Comparison of ENCODE assay signal across 14 cellular contexts in the genomic region with DNA sequence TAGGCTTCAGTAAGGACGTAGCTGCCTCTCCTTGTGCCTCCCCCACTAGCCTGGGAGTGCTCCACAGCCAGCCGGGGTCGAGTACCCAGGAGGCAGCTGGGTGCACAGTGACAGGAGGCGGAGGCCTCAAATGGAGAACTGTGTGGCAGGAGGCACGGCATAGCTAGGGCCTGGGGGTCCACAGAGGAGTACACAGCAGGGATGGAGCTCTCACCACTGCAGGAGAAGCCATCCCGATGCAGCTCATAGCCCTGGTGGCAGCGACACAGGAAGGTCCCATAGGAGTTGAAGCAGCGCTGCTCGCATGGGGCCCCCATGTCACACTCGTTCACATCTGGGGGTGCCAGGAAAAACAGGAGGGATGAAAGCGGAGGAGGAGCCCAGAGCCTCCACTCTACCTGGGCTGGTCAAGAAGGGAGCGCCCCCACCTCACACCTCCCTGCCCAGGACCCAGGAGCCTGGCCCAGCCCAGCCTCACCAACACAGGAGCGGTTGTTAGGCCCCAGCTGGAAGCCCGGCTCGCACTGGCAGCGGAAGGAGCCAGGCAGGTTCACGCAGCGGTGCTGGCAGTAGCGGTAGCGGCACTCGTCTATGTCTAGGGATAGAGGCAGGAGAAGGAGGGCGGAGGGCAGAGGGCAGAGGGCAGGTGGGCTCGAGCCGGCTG. TPM values are rescaled to one million over a fixed set of nuclear protein-coding genes. Genes with fewer than 3 reads are reported as not detected.
DNase-seq lines count a peak whose midpoint lies in the region; ATAC-seq and TF ChIP-seq lines count a peak whose summit lies in the region.
"Had no signal": no experiment of that assay in that cellular context is flagged by ENCODE, and none has a peak within 500 bp of the region (broad histone marks: within the 10 kb centered on the region; RNA-seq: fewer than 3 reads in every experiment).

No MANE protein-coding gene starts in this region.

- no peak overlapping the region for H3K27ac ChIP-seq in right atrium auricular region
- H3K27ac ChIP-seq: PC-9 had no signal

- no peak for ATAC-seq in Right ventricle myocardium superior (ENCODE audit: poor library complexity)
- ATAC-seq in HG02798 (IDR thresholded peaks at IDR 0.05; ENCODE audit: poor library complexity, unreplicated experiment), result no peak

- no peaks in the 10 kb centered on the region for H3K9me3 Mint-ChIP-seq in mesothelial cell of epicardium
- no peaks in the 10 kb centered on the region for H3K9me3 Mint-ChIP-seq in type B pancreatic cell
- H3K9me3 Mint-ChIP-seq: dendritic cell treated with granulocyte-macrophage colony-stimulating factor and Interleukin-4, amounts not matched to agents 40 ng/mL and 50 ng/mL, for 4 days had no signal

- H3K27me3 ChIP-seq in right atrium auricular region, result no peaks in the 10 kb centered on the region
- no peaks in the 10 kb centered on the region for H3K27me3 ChIP-seq in adipocyte (replicated peaks; ENCODE audit: control insufficient read depth, insufficient read depth, low read length)
- H3K27me3 ChIP-seq: stomach had no signal

- H3K27ac Mint-ChIP-seq in mesothelial cell of epicardium (peak overlapping the region; percentile 72), type B pancreatic cell (peak overlapping the region; percentile 56)

- H3K4me1 ChIP-seq in right atrium auricular region (peaks cover 0 to 35% of the 10 kb centered on the region in 2 donors), adipocyte (ENCODE audit: control insufficient read depth, insufficient read depth, low read length) (peaks cover 21% of the 10 kb centered on the region)

- H3K27me3 Mint-ChIP-seq in mesothelial cell of epicardium (ENCODE audit: low read depth), result no peaks in the 10 kb centered on the region
- peaks cover 5% of the 10 kb centered on the region for H3K27me3 Mint-ChIP-seq in type B pancreatic cell

- H3K36me3 ChIP-seq in right atrium auricular region, result peaks cover 44% of the 10 kb centered on the region
- H3K36me3 ChIP-seq in adipocyte (ENCODE audit: control insufficient read depth, insufficient read depth, low read length, severe bottlenecking), result peaks cover 52% of the 10 kb centered on the region

- peak; percentile 42 for DNase-seq in Right ventricle myocardium superior
- no peak for DNase-seq in right atrium auricular region (ENCODE audit: low spot score)
- DNase-seq in adipocyte (ENCODE audit: low read depth), result no peak
- DNase-seq in mesothelial cell of epicardium (ENCODE audit: low spot score in 2 of 2, unreplicated experiment in 2 of 2), result no peak
- DNase-seq in type B pancreatic cell (ENCODE audit: extremely low spot score, unreplicated experiment), result no peak
- no peak for DNase-seq in stimulated activated CD4-positive, alpha-beta T cell treated with anti-CD3 and anti-CD28 coated beads, Interleukin-1b, Interleukin-23, amount 100 ng/mL, for 48 hours
- DNase-seq in NCI-H1930 (lab: John Stamatoyannopoulos, UW), result no peak
- DNase-seq: activated effector memory CD4-positive, alpha-beta T cell treated with Interleukin-2 at 50 U/mL for 16 hours; islet precursor cell; PC-9; stimulated activated CD4-positive, alpha-beta T cell treated with anti-CD3 and anti-CD28 coated beads, Interleukin-12 subunit alpha, Interleukin-12 subunit beta, amount 100 ng/mL, for 4 hours; stomach had no signal

- H3K9me3 ChIP-seq in right atrium auricular region (no peaks in the 10 kb centered on the region), adipocyte (ENCODE audit: control insufficient read depth, low read length) (no peaks in the 10 kb centered on the region)
- H3K9me3 ChIP-seq: stomach had no signal

- peaks cover 16% of the 10 kb centered on the region for H3K36me3 Mint-ChIP-seq in mesothelial cell of epicardium
- H3K36me3 Mint-ChIP-seq in type B pancreatic cell, result no peaks in the 10 kb centered on the region

- no peak overlapping the region for H3K4me3 Mint-ChIP-seq in mesothelial cell of epicardium
- peak overlapping the region; percentile 36 for H3K4me3 Mint-ChIP-seq in type B pancreatic cell
- H3K4me3 Mint-ChIP-seq: dendritic cell treated with granulocyte-macrophage colony-stimulating factor and Interleukin-4, amounts not matched to agents 40 ng/mL and 50 ng/mL, for 4 days had no signal

- H3K4me1 Mint-ChIP-seq in mesothelial cell of epicardium (peaks cover 20% of the 10 kb centered on the region), type B pancreatic cell (ENCODE audit: unreplicated experiment) (peaks cover 12% of the 10 kb centered on the region)

- H3K4me3 ChIP-seq in right atrium auricular region, result no peak overlapping the region
- no peak overlapping the region for H3K4me3 ChIP-seq in adipocyte (ENCODE audit: low read length)
- H3K4me3 ChIP-seq: PC-9, stomach had no signal

- H3K9ac ChIP-seq in adipocyte (ENCODE audit: low read length), result peak overlapping the region; percentile 95

- intact Hi-C loops in Right ventricle myocardium superior (cut with DNase I), result no loop called here

- no peak for TF ChIP-seq CTCF in right atrium auricular region (IDR thresholded peaks at IDR 0.05)
- no peak for TF ChIP-seq CTCF in mesothelial cell of epicardium (IDR thresholded peaks at IDR 0.05; ENCODE audit: unreplicated experiment)
- TF ChIP-seq CTCF in type B pancreatic cell (conservative IDR thresholded peaks at IDR 0.05), result no peak

RNA-seq across cellular contexts. Expression of a gene that starts 2.8 kb away (rescaled TPM):
- 80.0 TPM for total RNA-seq in Right ventricle myocardium superior
- 100 to 1,000 TPM; 117 to 156 TPM for total RNA-seq in right atrium auricular region
- 203 to 216 TPM (median 211 TPM) in 3 replicates for total RNA-seq in mesothelial cell of epicardium
- total RNA-seq in type B pancreatic cell (ENCODE audit: low replicate concordance), result 5.5 and 24.5 TPM in 2 replicates

RNA-seq across cellular contexts. Expression of a gene that starts 9.5 kb away (rescaled TPM):
- total RNA-seq in Right ventricle myocardium superior (30.7 TPM), right atrium auricular region (10 to 100 TPM; 23.4 to 26.3 TPM), mesothelial cell of epicardium (73.3 to 74.9 TPM (median 73.7 TPM) in 3 replicates), type B pancreatic cell (ENCODE audit: low replicate concordance) (67.9 and 72.4 TPM in 2 replicates)

RNA-seq across cellular contexts. Expression of a gene that starts 9.9 kb away (rescaled TPM):
- total RNA-seq in Right ventricle myocardium superior (0.73 TPM), right atrium auricular region (1 to 10 TPM in 1 of 2 donors, under 1 TPM in 1; 0.39 to 1.1 TPM), mesothelial cell of epicardium (not detected in 3 replicates), type B pancreatic cell (ENCODE audit: low replicate concordance) (not detected in 2 replicates)
- total RNA-seq: PC-9 had no signal

RNA-seq across cellular contexts. Expression of a gene that starts 11.8 kb away (rescaled TPM):
- 288 TPM for total RNA-seq in Right ventricle myocardium superior
- 100 to 1,000 TPM; 365 to 493 TPM for total RNA-seq in right atrium auricular region
- total RNA-seq in mesothelial cell of epicardium, result 730 to 758 TPM (median 736 TPM) in 3 replicates
- 947 and 981 TPM in 2 replicates for total RNA-seq in type B pancreatic cell (ENCODE audit: low replicate concordance)

RNA-seq across cellular contexts. Expression of a gene that starts 18.5 kb away (rescaled TPM):
- 37.7 TPM for total RNA-seq in Right ventricle myocardium superior
- 10 to 100 TPM; 50.9 to 82.8 TPM for total RNA-seq in right atrium auricular region
- 62.4 to 63.9 TPM (median 62.9 TPM) in 3 replicates for total RNA-seq in mesothelial cell of epicardium
- 50.9 and 74.7 TPM in 2 replicates for total RNA-seq in type B pancreatic cell (ENCODE audit: low replicate concordance)
